Comparison of ENCODE assay signal across 19 cellular contexts in the genomic region with DNA sequence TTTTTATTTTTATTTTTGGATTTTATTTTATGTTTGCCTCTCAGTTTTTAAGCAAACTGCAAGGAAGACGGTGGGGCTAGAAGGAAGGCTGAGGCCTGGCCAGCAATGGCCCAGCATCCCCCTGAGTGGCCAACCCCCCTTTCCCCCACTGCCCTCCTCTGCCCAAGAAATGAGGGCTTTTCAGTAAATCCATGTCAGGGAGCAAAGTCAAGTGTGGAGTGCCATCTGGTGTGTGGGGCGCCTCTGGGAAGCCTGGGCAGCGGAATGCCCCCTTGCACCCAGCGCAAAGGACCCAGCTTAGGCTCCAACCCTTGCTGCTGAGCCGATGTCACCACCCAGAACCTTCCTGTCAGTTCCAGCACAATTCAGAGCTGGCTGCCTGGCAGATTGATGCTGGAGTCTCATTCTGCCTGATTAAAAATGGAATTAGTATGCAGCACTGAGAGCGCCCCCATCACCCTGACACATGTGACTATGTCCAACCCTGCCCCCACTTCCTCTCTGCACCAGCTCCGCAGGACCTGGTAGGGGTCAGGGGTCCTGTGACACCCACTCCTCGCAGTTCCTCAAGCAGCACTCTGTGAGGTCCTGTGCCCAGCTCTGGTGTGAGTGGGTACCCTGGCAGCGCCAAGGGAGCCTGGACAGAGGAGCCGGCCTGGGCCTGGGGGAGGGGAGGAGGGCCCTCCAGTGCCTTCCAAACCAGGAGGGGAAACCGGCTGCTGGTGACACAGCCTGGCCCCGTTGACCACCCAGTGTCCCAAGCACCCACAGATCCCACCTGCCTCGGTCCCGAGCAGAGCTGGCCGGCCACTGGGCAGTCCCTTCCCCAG. TPM values are rescaled to one million over a fixed set of nuclear protein-coding genes. Genes with fewer than 3 reads are reported as not detected.
"Had no signal": no experiment of that assay in that cellular context is flagged by ENCODE, and none has a peak within 500 bp of the region (broad histone marks: within the 10 kb centered on the region; RNA-seq: fewer than 3 reads in every experiment).

No MANE protein-coding gene starts in this region.

- H3K27ac Mint-ChIP-seq: activated B cell treated with CpG ODN at 0.5 μM for 24 hours; activated naive CD4-positive, alpha-beta T cell treated with anti-CD3 and anti-CD28 coated beads, Interleukin-2, amount 50 U/mL, for 24 hours; activated T-cell treated with anti-CD3 and anti-CD28 coated beads, Interleukin-2, amount 50 U/mL, for 24 hours; nephron progenitor cell had no signal

- H3K9me3 ChIP-seq: ovary, tibial artery had no signal

- ATAC-seq: left colon had no signal

- H3K27me3 ChIP-seq: ovary had no signal

- H3K4me3 Mint-ChIP-seq: activated B cell treated with CpG ODN at 0.5 μM for 24 hours; activated naive CD4-positive, alpha-beta T cell treated with anti-CD3 and anti-CD28 coated beads, Interleukin-2, amount 50 U/mL, for 24 hours; activated T-cell treated with anti-CD3 and anti-CD28 coated beads, Interleukin-2, amount 50 U/mL, for 24 hours; nephron progenitor cell had no signal

- H3K36me3 Mint-ChIP-seq: activated naive CD4-positive, alpha-beta T cell treated with anti-CD3 and anti-CD28 coated beads, Interleukin-2, amount 50 U/mL, for 24 hours had no signal

- H3K27me3 Mint-ChIP-seq: activated B cell treated with CpG ODN at 0.5 μM for 24 hours; activated naive CD4-positive, alpha-beta T cell treated with anti-CD3 and anti-CD28 coated beads, Interleukin-2, amount 50 U/mL, for 24 hours; activated T-cell treated with anti-CD3 and anti-CD28 coated beads, Interleukin-2, amount 50 U/mL, for 24 hours had no signal

- H3K4me1 ChIP-seq: tibial artery had no signal

- H3K9me3 Mint-ChIP-seq: activated B cell treated with CpG ODN at 0.5 μM for 24 hours; activated naive CD4-positive, alpha-beta T cell treated with anti-CD3 and anti-CD28 coated beads, Interleukin-2, amount 50 U/mL, for 24 hours; activated T-cell treated with anti-CD3 and anti-CD28 coated beads, Interleukin-2, amount 50 U/mL, for 24 hours; nephron progenitor cell had no signal

- H3K4me3 ChIP-seq: ovary, SK-N-MC, tibial artery had no signal

- H3K36me3 ChIP-seq: ovary, tibial artery had no signal

- DNase-seq: activated B cell treated with CpG ODN at 0.5 μM for 24 hours; activated CD4-positive, alpha-beta T cell treated with anti-CD3 and anti-CD28 coated beads, Interleukin-2, amount 50 U/mL, for 1 hour; activated effector memory CD4-positive, alpha-beta T cell treated with Interleukin-2 at 50 U/mL for 16 hours; activated T-cell treated with anti-CD3 and anti-CD28 coated beads, Interleukin-2, amount 50 U/mL, for 24 hours; amygdala; cerebellar nuclear complex; left colon; mesenchymal stem cell; nephron progenitor cell; stimulated activated CD4-positive, alpha-beta T cell treated with anti-CD3 and anti-CD28 coated beads, Interleukin-15, amount 100 ng/mL, for 24 hours had no signal

- H3K27ac ChIP-seq: ovary, SK-N-MC, tibial artery had no signal

RNA-seq across cellular contexts. Expression of gene ALPP, which starts 9.2 kb away (rescaled TPM):
- total RNA-seq: dermis microvascular lymphatic vessel endothelial cell; esophagus mucosa; renal cortical epithelial cell; skeletal muscle tissue; T-helper 1 cell treated with Interleukin-12 subunit alpha and Interleukin-12 subunit beta and Interleukin-4 antibody, amounts not matched to agents 30 ng/mL and 1 ng/mL, for 36 hours had no signal
- polyA plus RNA-seq: ovary had no signal

RNA-seq across cellular contexts. Expression of gene ALPG, which starts 37.3 kb away (rescaled TPM):
- total RNA-seq: activated B cell treated with CpG ODN at 0.5 μM for 24 hours; dermis microvascular lymphatic vessel endothelial cell; esophagus mucosa; renal cortical epithelial cell; skeletal muscle tissue; T-helper 1 cell treated with Interleukin-12 subunit alpha and Interleukin-12 subunit beta and Interleukin-4 antibody, amounts not matched to agents 30 ng/mL and 1 ng/mL, for 36 hours had no signal
